ENCODE assay signal across 8 cellular contexts in the genomic region with DNA sequence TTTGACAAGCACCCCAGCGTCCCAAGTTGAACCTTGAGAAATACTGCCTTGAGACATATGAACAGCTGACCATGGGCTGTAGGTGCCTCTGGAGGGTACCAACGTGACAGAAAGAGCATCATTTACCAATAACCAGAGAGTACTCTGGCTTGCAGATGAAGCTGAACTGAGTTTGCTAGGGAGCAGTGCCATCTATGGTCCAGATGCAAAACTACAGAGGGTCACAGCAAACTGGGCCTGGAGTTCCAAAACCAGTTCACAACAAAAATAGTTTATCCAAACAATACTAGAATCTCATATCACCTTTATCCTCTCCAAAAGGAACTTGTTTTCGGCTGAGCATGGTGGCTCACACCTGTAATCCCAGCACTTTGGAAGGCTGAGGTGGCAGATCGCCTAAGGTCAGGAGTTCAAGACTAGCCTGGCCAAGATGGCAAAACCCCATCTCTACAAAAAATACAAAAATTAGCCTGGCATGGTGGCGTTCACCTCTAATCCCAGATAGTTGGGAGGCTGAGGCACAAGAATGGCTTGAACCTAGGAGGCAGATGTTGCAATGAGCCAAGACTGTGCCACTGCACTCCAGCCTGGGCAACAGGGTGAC.
DNase-seq lines count a peak whose midpoint lies in the region; ATAC-seq and TF ChIP-seq lines count a peak whose summit lies in the region.

No MANE protein-coding gene starts in this region.

- H3K9me3 Mint-ChIP-seq in activated CD8-positive, alpha-beta T cell treated with anti-CD3 and anti-CD28 coated beads, Interleukin-2, amount 10 ng/mL, durations not matched to agents 7 days and 5 days (ENCODE audit: insufficient read depth), result no peaks in the 10 kb centered on the region
- H3K9me3 Mint-ChIP-seq in natural killer cell, result no peaks in the 10 kb centered on the region

- H3K9me3 ChIP-seq in esophagus squamous epithelium (no peaks in the 10 kb centered on the region), aorta (ENCODE audit: control insufficient read depth, low read length) (no peaks in the 10 kb centered on the region)

- no peaks in the 10 kb centered on the region for H3K27me3 ChIP-seq in esophagus squamous epithelium
- H3K27me3 ChIP-seq in aorta (ENCODE audit: control insufficient read depth in 1 of 2, insufficient read depth in 2 of 2, low read length in 1 of 2), result no peaks in the 10 kb centered on the region

- WGBS in esophagus squamous epithelium, 2 donors, result 51 to 53% methylated on average over 5 of the region's 5 CpGs
- 37 to 40% methylated on average over 5 of the region's 5 CpGs for WGBS in aorta, 2 donors

- intact Hi-C loops in esophagus squamous epithelium (cut with DNase I), result no loop called here
- intact Hi-C loops in natural killer cell (cut with micrococcal nuclease), result loop anchor here (1.0 to 5.0 kb wide), 2 partner anchors 118 to 165 kb away; no protein-coding TSS in a partner anchor
- intact Hi-C loops in aorta (cut with DNase I), result loop anchor here in 1 of 2 donors (2.0 kb wide), 1 partner anchor 116 kb away; no protein-coding TSS in a partner anchor

- H3K36me3 Mint-ChIP-seq in activated CD8-positive, alpha-beta T cell treated with anti-CD3 and anti-CD28 coated beads, Interleukin-2, amount 10 ng/mL, durations not matched to agents 7 days and 5 days (ENCODE audit: low read depth), result peaks cover 38% of the 10 kb centered on the region
- peaks cover 10% of the 10 kb centered on the region for H3K36me3 Mint-ChIP-seq in natural killer cell

- no peak overlapping the region for H3K4me3 ChIP-seq in esophagus squamous epithelium
- H3K4me3 ChIP-seq in aorta (ENCODE audit: low read length in 2 of 2), result no peak overlapping the region

- peak; percentile 25 to 66 (median 54) for TF ChIP-seq CTCF in esophagus squamous epithelium (IDR thresholded peaks at IDR 0.05)
- TF ChIP-seq CTCF in natural killer cell (IDR thresholded peaks at IDR 0.05), result peak; percentile 63

- peaks cover 0 to 71% (median 10%) of the 10 kb centered on the region in 3 donors for H3K36me3 ChIP-seq in esophagus squamous epithelium
- H3K36me3 ChIP-seq in aorta (ENCODE audit: control insufficient read depth in 1 of 2, insufficient read depth in 2 of 2, low read length in 1 of 2), result peaks cover 0 to 9% of the 10 kb centered on the region in 2 donors

- peaks cover 0 to 39% (median 5%) of the 10 kb centered on the region in 3 donors for H3K4me1 ChIP-seq in esophagus squamous epithelium
- peaks cover 2 to 5% of the 10 kb centered on the region in 2 donors for H3K4me1 ChIP-seq in aorta (ENCODE audit: control insufficient read depth in 1 of 2, insufficient read depth in 2 of 2, low read length in 2 of 2)

- DNase-seq in activated gamma-delta T cell treated with Interleukin-2 at 50 U/mL for 16 hours, result peak; percentile 14
- DNase-seq in activated gamma-delta T cell (lab: John Stamatoyannopoulos, UW), result no peak
- DNase-seq in NCI-H146 treated with DMSO at 0.1 percent for 48 hours (lab: John Stamatoyannopoulos, UW; ENCODE audit: unreplicated experiment), result peak; percentile 2
- DNase-seq in activated CD8-positive, alpha-beta T cell treated with anti-CD3 and anti-CD28 coated beads, Interleukin-2, amount 10 ng/mL, durations not matched to agents 7 days and 5 days, result peak; percentile 68
- no peak for DNase-seq in esophagus squamous epithelium (lab: John Stamatoyannopoulos, UW)
- no peak for DNase-seq in natural killer cell
- peak in 1 of 2 donors; percentile 47 for DNase-seq in aorta

- no peak overlapping the region for H3K4me3 Mint-ChIP-seq in activated CD8-positive, alpha-beta T cell treated with anti-CD3 and anti-CD28 coated beads, Interleukin-2, amount 10 ng/mL, durations not matched to agents 7 days and 5 days
- H3K4me3 Mint-ChIP-seq in natural killer cell, result no peak overlapping the region

- POLR2A ChIA-PET in activated CD8-positive, alpha-beta T cell treated with anti-CD3 and anti-CD28 coated beads, Interleukin-2, amount 10 ng/mL, durations not matched to agents 7 days and 5 days (lab: Charles Lee), result no interaction called here

- no peak for TF ChIP-seq POLR2A in esophagus squamous epithelium (IDR thresholded peaks at IDR 0.05)

- H3K27ac ChIP-seq in esophagus squamous epithelium (peak overlapping the region in 1 of 4 donors; percentile 1), aorta (ENCODE audit: low read depth in 1 of 2, low read length in 2 of 2) (peak overlapping the region in 1 of 2 donors; percentile 78)

- CTCF ChIA-PET in activated CD8-positive, alpha-beta T cell treated with anti-CD3 and anti-CD28 coated beads, Interleukin-2, amount 10 ng/mL, durations not matched to agents 7 days and 5 days (lab: Charles Lee), result interaction anchor here (0.9 to 13.4 kb wide), 12 partner anchors 9 to 187 kb away, joined by 3 to 176 read pairs (median 4); no protein-coding TSS in a partner anchor

- H3K27me3 Mint-ChIP-seq in activated CD8-positive, alpha-beta T cell treated with anti-CD3 and anti-CD28 coated beads, Interleukin-2, amount 10 ng/mL, durations not matched to agents 7 days and 5 days (ENCODE audit: low read depth), result no peaks in the 10 kb centered on the region
- H3K27me3 Mint-ChIP-seq in natural killer cell (ENCODE audit: low read depth in 2 of 2), result no peaks in the 10 kb centered on the region

- H3K4me1 Mint-ChIP-seq in activated CD8-positive, alpha-beta T cell treated with anti-CD3 and anti-CD28 coated beads, Interleukin-2, amount 10 ng/mL, durations not matched to agents 7 days and 5 days (ENCODE audit: low read depth), result peaks cover 3% of the 10 kb centered on the region
- peaks cover 0 to 3% of the 10 kb centered on the region in 2 donors for H3K4me1 Mint-ChIP-seq in natural killer cell

- H3K27ac Mint-ChIP-seq in activated CD8-positive, alpha-beta T cell treated with anti-CD3 and anti-CD28 coated beads, Interleukin-2, amount 10 ng/mL, durations not matched to agents 7 days and 5 days, result no peak overlapping the region
- no peak overlapping the region for H3K27ac Mint-ChIP-seq in natural killer cell

- ATAC-seq in activated CD8-positive, alpha-beta T cell treated with anti-CD3 and anti-CD28 coated beads, Interleukin-2, amount 10 ng/mL, durations not matched to agents 7 days and 5 days, result no peak
- ATAC-seq in natural killer cell (peak; percentile 64 to 80 (median 67)), aorta (ENCODE audit: low FRiP score) (peak; percentile 71), GM21423 (IDR thresholded peaks at IDR 0.05; ENCODE audit: unreplicated experiment) (no peak)

Comparison
In these comparisons a context has a peak if more than half of its experiments do, and no peak if none do; other contexts are left out.
1. DNase-seq: peak in activated gamma-delta T cell treated with Interleukin-2 at 50 U/mL for 16 hours (single experiment), NCI-H146 treated with DMSO at 0.1 percent for 48 hours (single experiment) and activated CD8-positive, alpha-beta T cell treated with anti-CD3 and anti-CD28 coated beads, Interleukin-2, amount 10 ng/mL, durations not matched to agents 7 days and 5 days (single experiment); none in activated gamma-delta T cell (single experiment), esophagus squamous epithelium (single experiment) and natural killer cell (single experiment).
2. ATAC-seq: peak in natural killer cell (3 of 3) and aorta (single experiment); none in activated CD8-positive, alpha-beta T cell treated with anti-CD3 and anti-CD28 coated beads, Interleukin-2, amount 10 ng/mL, durations not matched to agents 7 days and 5 days (single experiment) and GM21423 (single experiment).